2 cellular contexts compared by ENCODE assay signal in the genomic region with DNA sequence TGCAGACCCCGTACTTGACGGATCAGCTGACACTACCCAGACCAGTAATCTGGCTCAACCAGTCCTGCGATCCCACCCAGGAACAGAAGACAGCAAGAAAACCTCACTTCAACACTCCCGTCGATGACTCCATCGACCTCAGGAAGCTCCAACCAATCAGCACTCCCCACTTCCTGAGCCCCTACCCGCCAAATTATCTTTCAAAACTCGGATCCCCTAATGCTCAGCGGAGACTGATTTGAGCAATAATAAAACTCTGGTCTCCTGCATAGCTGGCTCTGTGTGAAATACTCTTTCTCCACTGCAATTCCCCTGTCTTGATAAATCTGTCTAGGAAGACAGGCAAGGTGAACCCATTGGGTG.
TF ChIP-seq lines count a peak whose summit lies in the region.

No MANE protein-coding gene starts in this region.

TF ChIP-seq in GM23338, 12 proteins besides CTCF, POLR2A, EP300 and RAD21 (continues in another document):
- TF ChIP-seq, protein P1, sequence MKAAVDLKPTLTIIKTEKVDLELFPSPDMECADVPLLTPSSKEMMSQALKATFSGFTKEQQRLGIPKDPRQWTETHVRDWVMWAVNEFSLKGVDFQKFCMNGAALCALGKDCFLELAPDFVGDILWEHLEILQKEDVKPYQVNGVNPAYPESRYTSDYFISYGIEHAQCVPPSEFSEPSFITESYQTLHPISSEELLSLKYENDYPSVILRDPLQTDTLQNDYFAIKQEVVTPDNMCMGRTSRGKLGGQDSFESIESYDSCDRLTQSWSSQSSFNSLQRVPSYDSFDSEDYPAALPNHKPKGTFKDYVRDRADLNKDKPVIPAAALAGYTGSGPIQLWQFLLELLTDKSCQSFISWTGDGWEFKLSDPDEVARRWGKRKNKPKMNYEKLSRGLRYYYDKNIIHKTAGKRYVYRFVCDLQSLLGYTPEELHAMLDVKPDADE (IDR thresholded peaks at IDR 0.05): no peak
- TF ChIP-seq POLR2AphosphoS5 (IDR thresholded peaks at IDR 0.05; ENCODE audit: low read depth): no peak; the same call in 1 of the 2 replicates
- no peak for TF ChIP-seq CREB1 (CRISPR knock-in tag; IDR thresholded peaks at IDR 0.05; ENCODE audit: low read depth)
- no peak for TF ChIP-seq JUNB (IDR thresholded peaks at IDR 0.05; ENCODE audit: unreplicated experiment)
- TF ChIP-seq NANOG (IDR thresholded peaks at IDR 0.05; ENCODE audit: borderline replicate concordance): no peak
- no peak for TF ChIP-seq STAT1 (IDR thresholded peaks at IDR 0.05; ENCODE audit: unreplicated experiment)
- TF ChIP-seq, protein P2, sequence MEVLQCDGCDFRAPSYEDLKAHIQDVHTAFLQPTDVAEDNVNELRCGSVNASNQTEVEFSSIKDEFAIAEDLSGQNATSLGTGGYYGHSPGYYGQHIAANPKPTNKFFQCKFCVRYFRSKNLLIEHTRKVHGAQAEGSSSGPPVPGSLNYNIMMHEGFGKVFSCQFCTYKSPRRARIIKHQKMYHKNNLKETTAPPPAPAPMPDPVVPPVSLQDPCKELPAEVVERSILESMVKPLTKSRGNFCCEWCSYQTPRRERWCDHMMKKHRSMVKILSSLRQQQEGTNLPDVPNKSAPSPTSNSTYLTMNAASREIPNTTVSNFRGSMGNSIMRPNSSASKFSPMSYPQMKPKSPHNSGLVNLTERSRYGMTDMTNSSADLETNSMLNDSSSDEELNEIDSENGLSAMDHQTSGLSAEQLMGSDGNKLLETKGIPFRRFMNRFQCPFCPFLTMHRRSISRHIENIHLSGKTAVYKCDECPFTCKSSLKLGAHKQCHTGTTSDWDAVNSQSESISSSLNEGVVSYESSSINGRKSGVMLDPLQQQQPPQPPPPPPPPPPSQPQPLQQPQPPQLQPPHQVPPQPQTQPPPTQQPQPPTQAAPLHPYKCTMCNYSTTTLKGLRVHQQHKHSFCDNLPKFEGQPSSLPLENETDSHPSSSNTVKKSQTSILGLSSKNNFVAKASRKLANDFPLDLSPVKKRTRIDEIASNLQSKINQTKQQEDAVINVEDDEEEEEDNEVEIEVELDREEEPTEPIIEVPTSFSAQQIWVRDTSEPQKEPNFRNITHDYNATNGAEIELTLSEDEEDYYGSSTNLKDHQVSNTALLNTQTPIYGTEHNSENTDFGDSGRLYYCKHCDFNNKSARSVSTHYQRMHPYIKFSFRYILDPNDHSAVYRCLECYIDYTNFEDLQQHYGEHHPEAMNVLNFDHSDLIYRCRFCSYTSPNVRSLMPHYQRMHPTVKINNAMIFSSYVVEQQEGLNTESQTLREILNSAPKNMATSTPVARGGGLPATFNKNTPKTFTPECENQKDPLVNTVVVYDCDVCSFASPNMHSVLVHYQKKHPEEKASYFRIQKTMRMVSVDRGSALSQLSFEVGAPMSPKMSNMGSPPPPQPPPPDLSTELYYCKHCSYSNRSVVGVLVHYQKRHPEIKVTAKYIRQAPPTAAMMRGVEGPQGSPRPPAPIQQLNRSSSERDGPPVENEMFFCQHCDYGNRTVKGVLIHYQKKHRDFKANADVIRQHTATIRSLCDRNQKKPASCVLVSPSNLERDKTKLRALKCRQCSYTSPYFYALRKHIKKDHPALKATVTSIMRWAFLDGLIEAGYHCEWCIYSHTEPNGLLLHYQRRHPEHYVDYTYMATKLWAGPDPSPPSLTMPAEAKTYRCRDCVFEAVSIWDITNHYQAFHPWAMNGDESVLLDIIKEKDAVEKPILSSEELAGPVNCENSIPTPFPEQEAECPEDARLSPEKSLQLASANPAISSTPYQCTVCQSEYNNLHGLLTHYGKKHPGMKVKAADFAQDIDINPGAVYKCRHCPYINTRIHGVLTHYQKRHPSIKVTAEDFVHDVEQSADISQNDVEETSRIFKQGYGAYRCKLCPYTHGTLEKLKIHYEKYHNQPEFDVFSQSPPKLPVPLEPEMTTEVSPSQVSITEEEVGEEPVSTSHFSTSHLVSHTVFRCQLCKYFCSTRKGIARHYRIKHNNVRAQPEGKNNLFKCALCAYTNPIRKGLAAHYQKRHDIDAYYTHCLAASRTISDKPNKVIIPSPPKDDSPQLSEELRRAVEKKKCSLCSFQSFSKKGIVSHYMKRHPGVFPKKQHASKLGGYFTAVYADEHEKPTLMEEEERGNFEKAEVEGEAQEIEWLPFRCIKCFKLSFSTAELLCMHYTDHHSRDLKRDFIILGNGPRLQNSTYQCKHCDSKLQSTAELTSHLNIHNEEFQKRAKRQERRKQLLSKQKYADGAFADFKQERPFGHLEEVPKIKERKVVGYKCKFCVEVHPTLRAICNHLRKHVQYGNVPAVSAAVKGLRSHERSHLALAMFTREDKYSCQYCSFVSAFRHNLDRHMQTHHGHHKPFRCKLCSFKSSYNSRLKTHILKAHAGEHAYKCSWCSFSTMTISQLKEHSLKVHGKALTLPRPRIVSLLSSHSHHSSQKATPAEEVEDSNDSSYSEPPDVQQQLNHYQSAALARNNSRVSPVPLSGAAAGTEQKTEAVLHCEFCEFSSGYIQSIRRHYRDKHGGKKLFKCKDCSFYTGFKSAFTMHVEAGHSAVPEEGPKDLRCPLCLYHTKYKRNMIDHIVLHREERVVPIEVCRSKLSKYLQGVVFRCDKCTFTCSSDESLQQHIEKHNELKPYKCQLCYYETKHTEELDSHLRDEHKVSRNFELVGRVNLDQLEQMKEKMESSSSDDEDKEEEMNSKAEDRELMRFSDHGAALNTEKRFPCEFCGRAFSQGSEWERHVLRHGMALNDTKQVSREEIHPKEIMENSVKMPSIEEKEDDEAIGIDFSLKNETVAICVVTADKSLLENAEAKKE (CRISPR knock-in tag; IDR thresholded peaks at IDR 0.05): no peak
- no peak for TF ChIP-seq ZNF114 (CRISPR knock-in tag; IDR thresholded peaks at IDR 0.05)
- TF ChIP-seq ZNF331 (CRISPR knock-in tag; IDR thresholded peaks at IDR 0.05; ENCODE audit: low read depth): no peak
- TF ChIP-seq EZH2 (IDR thresholded peaks at IDR 0.05; ENCODE audit: low read depth, unreplicated experiment): no peak

TF ChIP-seq in endothelial cell of umbilical vein, 7 proteins besides CTCF, POLR2A, EP300 and RAD21:
- TF ChIP-seq POLR2AphosphoS5 (IDR thresholded peaks at IDR 0.05; ENCODE audit: insufficient read depth, low read depth, low read length) (no peak), MYC (IDR thresholded peaks at IDR 0.05; ENCODE audit: low read depth, low read length) (no peak), FOS (IDR thresholded peaks at IDR 0.05; ENCODE audit: borderline replicate concordance, insufficient read depth, low read length) (no peak), GATA2 (IDR thresholded peaks at IDR 0.05; ENCODE audit: insufficient read depth, insufficient read length, low read depth, low read length) (no peak), JUN (IDR thresholded peaks at IDR 0.05; ENCODE audit: borderline replicate concordance, insufficient read depth, insufficient read length, low read depth) (no peak), EZH2 (IDR thresholded peaks at IDR 0.05; ENCODE audit: borderline replicate concordance, low read depth, low read length, severe bottlenecking) (no peak)
- TF ChIP-seq, protein P3, sequence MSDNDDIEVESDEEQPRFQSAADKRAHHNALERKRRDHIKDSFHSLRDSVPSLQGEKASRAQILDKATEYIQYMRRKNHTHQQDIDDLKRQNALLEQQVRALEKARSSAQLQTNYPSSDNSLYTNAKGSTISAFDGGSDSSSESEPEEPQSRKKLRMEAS (IDR thresholded peaks at IDR 0.05; ENCODE audit: insufficient read depth, insufficient read length): no peak
